Comparison of ENCODE assay signal across 8 cellular contexts in genomic region chr22:46012881-46013281, GRCh38. TPM values are rescaled to one million over a fixed set of nuclear protein-coding genes. Genes with fewer than 3 reads are reported as not detected.
DNase-seq lines count a peak whose midpoint lies in the region; ATAC-seq and TF ChIP-seq lines count a peak whose summit lies in the region.

No MANE protein-coding gene starts in this region.

- no peak overlapping the region for H2AFZ ChIP-seq in HCT116 (ENCODE audit: low read depth, low read length, poor library complexity, severe bottlenecking)

- POLR2A ChIA-PET in HCT116 (lab: Charles Lee), result interaction anchor here (1.1 to 2.2 kb wide), 6 partner anchors 23 to 73 kb away, joined by 3 to 11 read pairs (median 4); no protein-coding TSS in a partner anchor

- TF ChIP-seq CTCF in HCT116 (IDR thresholded peaks at IDR 0.05 in 2 of 3, conservative IDR thresholded peaks at IDR 0.05 in 1 of 3; ENCODE audit: borderline replicate concordance in 1 of 3, insufficient read depth in 1 of 3, low read depth in 2 of 3, low read length in 2 of 3), result no peak
- no peak for TF ChIP-seq CTCF in spleen (IDR thresholded peaks at IDR 0.05 in 8 of 11, conservative IDR thresholded peaks at IDR 0.05 in 3 of 11)

- H3K79me2 ChIP-seq in HCT116 (ENCODE audit: insufficient read depth, low read length), result no peaks in the 10 kb centered on the region

- peak overlapping the region; percentile 92 for H3K4me2 ChIP-seq in HCT116 (ENCODE audit: low read length)

- peak overlapping the region; percentile 20 to 73; a peak in 3 of 4 replicates for H3K4me3 ChIP-seq in HCT116 (replicated peaks in 1 of 2; ENCODE audit: low read depth in 1 of 2, low read length in 2 of 2)
- H3K4me3 ChIP-seq in iPS-18c (ENCODE audit: insufficient read depth, low read depth, low read length), result peak overlapping the region; percentile 81
- H3K4me3 ChIP-seq in spleen, result peak overlapping the region in 2 of 8 donors; percentile 56 to 77

- RAD21 ChIA-PET in HCT116 (lab: Charles Lee; ENCODE audit: low non-redundant PET in 1 of 2, low total read pairs in 2 of 2, uncharacterized antibody in 2 of 2, unreplicated experiment in 2 of 2), result interaction anchor here (0.7 to 1.5 kb wide), 3 partner anchors 23 to 104 kb away, joined by 3 to 5 read pairs (median 5); no protein-coding TSS in a partner anchor

- peak overlapping the region; percentile 75 for H3K27ac Mint-ChIP-seq in activated naive CD8-positive, alpha-beta T cell treated with anti-CD3 and anti-CD28 coated beads for 36 hours

- intact Hi-C loops in HCT116 (cut with micrococcal nuclease) (no loop called here), spleen (cut with DNase I; ENCODE audit: low total_unique reads) (no loop called here)

- peaks cover 4 to 19% of the 10 kb centered on the region in 2 experiments; a peak in 2 of 4 replicates for H3K9me3 ChIP-seq in HCT116 (ENCODE audit: control insufficient read depth in 1 of 2, insufficient read depth in 1 of 2, low read depth in 1 of 2, low read length in 2 of 2)
- H3K9me3 ChIP-seq in iPS-18c (ENCODE audit: control insufficient read depth, insufficient read depth, low read length), result no peaks in the 10 kb centered on the region
- peaks cover 0 to 14% (median 10%) of the 10 kb centered on the region in 8 donors for H3K9me3 ChIP-seq in spleen

- no peaks in the 10 kb centered on the region for H3K36me3 Mint-ChIP-seq in activated naive CD8-positive, alpha-beta T cell treated with anti-CD3 and anti-CD28 coated beads for 36 hours

- H3K4me1 Mint-ChIP-seq in activated naive CD8-positive, alpha-beta T cell treated with anti-CD3 and anti-CD28 coated beads for 36 hours, result peaks cover 6% of the 10 kb centered on the region

- H4K20me1 ChIP-seq in HCT116 (ENCODE audit: insufficient read depth), result no peaks in the 10 kb centered on the region

- H3K9ac ChIP-seq in HCT116 (ENCODE audit: low read length), result peak overlapping the region; percentile 85

- H3K9me2 ChIP-seq in HCT116 (ENCODE audit: insufficient read depth), result no peaks in the 10 kb centered on the region

- no peaks in the 10 kb centered on the region for H3K27me3 ChIP-seq in HCT116 (ENCODE audit: insufficient read depth, low read length)
- H3K27me3 ChIP-seq in spleen (replicated peaks in 1 of 7), result no peaks in the 10 kb centered on the region

- no peak for DNase-seq in HCT116 (ENCODE audit: low read depth, low spot score)
- DNase-seq in activated naive CD8-positive, alpha-beta T cell treated with anti-CD3 and anti-CD28 coated beads for 36 hours, result no peak
- DNase-seq in spleen, result peak; percentile 81
- no peak for DNase-seq in NCI-H526 treated with DMSO at 0.1 percent for 48 hours (lab: John Stamatoyannopoulos, UW)
- DNase-seq in globus pallidus (ENCODE audit: low spot score), result no peak
- DNase-seq in NCI-H526 (lab: John Stamatoyannopoulos, UW), result no peak
- no peak for DNase-seq in DMS153 (lab: John Stamatoyannopoulos, UW)

- CTCF ChIA-PET in HCT116 (lab: Charles Lee), result interaction anchor here (0.7 to 1.9 kb wide), 5 partner anchors 21 to 104 kb away, joined by 3 to 9 read pairs (median 3); no protein-coding TSS in a partner anchor

- H3K36me3 ChIP-seq in HCT116 (ENCODE audit: control insufficient read depth in 1 of 2, insufficient read depth in 2 of 2, low read length in 2 of 2), result no peaks in the 10 kb centered on the region
- no peaks in the 10 kb centered on the region for H3K36me3 ChIP-seq in spleen

- H3K27ac ChIP-seq in HCT116 (ENCODE audit: low read depth, low read length) (peak overlapping the region; percentile 100), spleen (peak overlapping the region; percentile 87 to 94 (median 92))

- 53 to 72% (median 63%) methylated on average over 7 to 11 of the region's 11 CpGs for WGBS in spleen, 5 donors

- ATAC-seq in HCT116, result no peak

- H3K9me3 Mint-ChIP-seq in activated naive CD8-positive, alpha-beta T cell treated with anti-CD3 and anti-CD28 coated beads for 36 hours, result no peaks in the 10 kb centered on the region

- TF ChIP-seq RAD21 in HCT116 (IDR thresholded peaks at IDR 0.05; ENCODE audit: low read depth), result no peak

- H3K27me3 Mint-ChIP-seq in activated naive CD8-positive, alpha-beta T cell treated with anti-CD3 and anti-CD28 coated beads for 36 hours, result no peaks in the 10 kb centered on the region

- H3K4me1 ChIP-seq in HCT116 (ENCODE audit: control insufficient read depth in 1 of 2, insufficient read depth in 2 of 2, low read length in 2 of 2), result peaks cover 27 to 39% of the 10 kb centered on the region in 2 experiments
- peaks cover 10 to 66% (median 36%) of the 10 kb centered on the region in 6 donors for H3K4me1 ChIP-seq in spleen

- peak overlapping the region; percentile 87 for H3K4me3 Mint-ChIP-seq in activated naive CD8-positive, alpha-beta T cell treated with anti-CD3 and anti-CD28 coated beads for 36 hours

- no peak for TF ChIP-seq POLR2A in HCT116 (IDR thresholded peaks at IDR 0.05; ENCODE audit: borderline replicate concordance, extremely low read depth, insufficient read depth, insufficient read length)
- TF ChIP-seq POLR2A in spleen (IDR thresholded peaks at IDR 0.05), result no peak

- no TSS peak for BruUV-seq in HCT116 (replicated peaks; lab: Mats Ljungman, UMichigan)

TF ChIP-seq in HCT116, 20 proteins besides CTCF, POLR2A, EP300 and RAD21:
- TF ChIP-seq ZBTB33 (IDR thresholded peaks at IDR 0.05; ENCODE audit: extremely low read depth, insufficient replicate concordance, low read length) (no peak), ELF1 (IDR thresholded peaks at IDR 0.05; ENCODE audit: borderline replicate concordance, low read depth) (no peak), FOSL1 (IDR thresholded peaks at IDR 0.05; ENCODE audit: low read depth) (no peak), EZH2phosphoT487 (IDR thresholded peaks at IDR 0.05; ENCODE audit: borderline replicate concordance) (no peak), YY1 (IDR thresholded peaks at IDR 0.05; ENCODE audit: extremely low read depth, insufficient replicate concordance, low read depth, low read length) (no peak), EZH2 (IDR thresholded peaks at IDR 0.05) (no peak), EGR1 (IDR thresholded peaks at IDR 0.05; ENCODE audit: low read depth) (no peak), POLR2AphosphoS5 (IDR thresholded peaks at IDR 0.05; ENCODE audit: low read depth, low read length) (no peak), ZNF274 (IDR thresholded peaks at IDR 0.05; ENCODE audit: low read depth, low read length) (no peak)
- TF ChIP-seq, protein P1, sequence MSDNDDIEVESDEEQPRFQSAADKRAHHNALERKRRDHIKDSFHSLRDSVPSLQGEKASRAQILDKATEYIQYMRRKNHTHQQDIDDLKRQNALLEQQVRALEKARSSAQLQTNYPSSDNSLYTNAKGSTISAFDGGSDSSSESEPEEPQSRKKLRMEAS (IDR thresholded peaks at IDR 0.05), result no peak

RNA-seq across cellular contexts. Expression of gene WNT7B, which starts 35.9 kb away (rescaled TPM):
- total RNA-seq in HCT116 (2021; ENCODE audit: unreplicated experiment) (10.5 TPM), spleen (not detected)
- polyA plus RNA-seq in HCT116 (2012), result 12.9 and 15.2 TPM in 2 replicates
- total RNA-seq in activated naive CD8-positive, alpha-beta T cell treated with anti-CD3 and anti-CD28 coated beads for 36 hours, result not detected
- not detected for polyA plus RNA-seq in spleen

Comparison
In these comparisons a context has a peak if more than half of its experiments do, and no peak if none do; other contexts are left out.
1. RNA of gene WNT7B, which starts 35.9 kb away (total RNA-seq): 10.5 TPM in HCT116 (single experiment); not detected in activated naive CD8-positive, alpha-beta T cell treated with anti-CD3 and anti-CD28 coated beads for 36 hours and not detected in spleen; every median in the first group is over 10 times any median in the second.